17 cellular contexts compared by ENCODE assay signal in genomic region chr5:178094345-178094744, GRCh38. TPM values are rescaled to one million over a fixed set of nuclear protein-coding genes. Genes with fewer than 3 reads are reported as not detected.
DNase-seq lines count a peak whose midpoint lies in the region; ATAC-seq and TF ChIP-seq lines count a peak whose summit lies in the region.
"Had no signal": no experiment of that assay in that cellular context is flagged by ENCODE, and none has a peak within 500 bp of the region (broad histone marks: within the 10 kb centered on the region; RNA-seq: fewer than 3 reads in every experiment).

No MANE protein-coding gene starts in this region.

- no peak overlapping the region for H3K27ac ChIP-seq in BLaER1
- H3K27ac ChIP-seq: A549, C4-2B, KMS-11 had no signal

- ATAC-seq in activated naive CD8-positive, alpha-beta T cell treated with anti-CD3 and anti-CD28 coated beads, Interleukin-2, amount 50 U/mL, for 24 hours = peak; percentile 33
- ATAC-seq in HG03354 (IDR thresholded peaks at IDR 0.05; ENCODE audit: poor library complexity, severe bottlenecking, unreplicated experiment) = no peak
- ATAC-seq: A549 had no signal

- H4K20me1 ChIP-seq in BLaER1 (no peaks in the 10 kb centered on the region), Loucy (ENCODE audit: insufficient read depth, low read length, poor library complexity, severe bottlenecking) (no peaks in the 10 kb centered on the region)

- H3K9me3 ChIP-seq in BLaER1 = peaks cover 19% of the 10 kb centered on the region
- no peaks in the 10 kb centered on the region for H3K9me3 ChIP-seq in Loucy (ENCODE audit: insufficient read depth, low read depth, low read length)
- peaks cover 13% of the 10 kb centered on the region for H3K9me3 ChIP-seq in MG63

- no peak overlapping the region for H3K4me3 ChIP-seq in BLaER1
- peak overlapping the region; percentile 38 for H3K4me3 ChIP-seq in Loucy (ENCODE audit: low read length, poor library complexity, severe bottlenecking)
- H3K4me3 ChIP-seq in MG63 = no peak overlapping the region
- H3K4me3 ChIP-seq: A549 had no signal

- peak; percentile 23 for DNase-seq in activated CD4-positive, alpha-beta memory T cell treated with anti-CD3 and anti-CD28 coated beads for 36 hours
- DNase-seq in activated CD4-positive, alpha-beta memory T cell treated with anti-CD3 and anti-CD28 coated beads, Interleukin-2, amount 10 ng/mL, durations not matched to agents 7 days and 5 days = no peak
- no peak for DNase-seq in activated naive CD8-positive, alpha-beta T cell treated with anti-CD3 and anti-CD28 coated beads, Interleukin-2, amount 50 U/mL, for 24 hours
- no peak for DNase-seq in globus pallidus (ENCODE audit: low spot score)
- no peak for DNase-seq in MG63
- DNase-seq: Caco-2, DMS153, HFFc6, MM.1S, NCI-H1092 treated with DMSO at 0.1 percent for 48 hours, NCI-H524 had no signal

- peaks cover 24% of the 10 kb centered on the region for H3K4me1 ChIP-seq in BLaER1
- H3K4me1 ChIP-seq in Loucy (ENCODE audit: insufficient read depth, low read length, poor library complexity, severe bottlenecking) = peaks cover 12% of the 10 kb centered on the region
- H3K4me1 ChIP-seq: A549, Caco-2 had no signal

- H3K9me2 ChIP-seq in Loucy (replicated peaks; ENCODE audit: low read depth, low read length) = no peaks in the 10 kb centered on the region

- H3K27me3 ChIP-seq in BLaER1 (no peaks in the 10 kb centered on the region), Loucy (ENCODE audit: insufficient read depth, low read length, poor library complexity, severe bottlenecking) (no peaks in the 10 kb centered on the region), MG63 (0 out of 2 replicates have a peak, but pooled peaks cover 2% of the 10 kb centered on the region)

- no peak overlapping the region for H3K9ac ChIP-seq in BLaER1
- no peak overlapping the region for H3K9ac ChIP-seq in Loucy (ENCODE audit: low read depth, low read length, poor library complexity, severe bottlenecking)
- H3K9ac ChIP-seq: KMS-11 had no signal

- no peaks in the 10 kb centered on the region for H3K36me3 Mint-ChIP-seq in activated CD4-positive, alpha-beta memory T cell treated with anti-CD3 and anti-CD28 coated beads for 36 hours
- peaks cover 4% of the 10 kb centered on the region for H3K36me3 Mint-ChIP-seq in activated CD4-positive, alpha-beta memory T cell treated with anti-CD3 and anti-CD28 coated beads, Interleukin-2, amount 10 ng/mL, durations not matched to agents 7 days and 5 days (ENCODE audit: low read depth)
- H3K36me3 Mint-ChIP-seq in activated naive CD8-positive, alpha-beta T cell treated with anti-CD3 and anti-CD28 coated beads, Interleukin-2, amount 50 U/mL, for 24 hours (ENCODE audit: low read depth) = no peaks in the 10 kb centered on the region

- H3K36me3 ChIP-seq in BLaER1 (no peaks in the 10 kb centered on the region), Loucy (ENCODE audit: insufficient read depth, low read length) (no peaks in the 10 kb centered on the region), MG63 (no peaks in the 10 kb centered on the region)

- H3K4me1 Mint-ChIP-seq in activated CD4-positive, alpha-beta memory T cell treated with anti-CD3 and anti-CD28 coated beads for 36 hours (ENCODE audit: low read depth) = peaks cover 15% of the 10 kb centered on the region
- H3K4me1 Mint-ChIP-seq in activated CD4-positive, alpha-beta memory T cell treated with anti-CD3 and anti-CD28 coated beads, Interleukin-2, amount 10 ng/mL, durations not matched to agents 7 days and 5 days = peaks cover 8% of the 10 kb centered on the region
- H3K4me1 Mint-ChIP-seq in activated naive CD8-positive, alpha-beta T cell treated with anti-CD3 and anti-CD28 coated beads, Interleukin-2, amount 50 U/mL, for 24 hours = peaks cover 22% of the 10 kb centered on the region

- H3K4me2 ChIP-seq in BLaER1 = 0 out of 2 replicates have a peak overlapping the region, but pooled peaks have one; percentile 4
- peak overlapping the region; percentile 48 for H3K4me2 ChIP-seq in Loucy (ENCODE audit: low read depth, low read length, poor library complexity, severe bottlenecking)
- H3K4me2 ChIP-seq: A549, KMS-11 had no signal

- H3F3A ChIP-seq in Loucy (ENCODE audit: low read depth) = no peaks in the 10 kb centered on the region

- intact Hi-C loops in activated CD4-positive, alpha-beta memory T cell treated with anti-CD3 and anti-CD28 coated beads for 36 hours (cut with micrococcal nuclease) = no loop called here

- POLR2A ChIA-PET in activated CD4-positive, alpha-beta memory T cell treated with anti-CD3 and anti-CD28 coated beads for 36 hours (lab: Charles Lee) = no interaction called here
- POLR2A ChIA-PET in activated CD4-positive, alpha-beta memory T cell treated with anti-CD3 and anti-CD28 coated beads, Interleukin-2, amount 10 ng/mL, durations not matched to agents 7 days and 5 days (lab: Charles Lee) = no interaction called here

- no peaks in the 10 kb centered on the region for H3K27me3 Mint-ChIP-seq in activated CD4-positive, alpha-beta memory T cell treated with anti-CD3 and anti-CD28 coated beads for 36 hours
- peaks cover under 1% of the 10 kb centered on the region for H3K27me3 Mint-ChIP-seq in activated CD4-positive, alpha-beta memory T cell treated with anti-CD3 and anti-CD28 coated beads, Interleukin-2, amount 10 ng/mL, durations not matched to agents 7 days and 5 days
- H3K27me3 Mint-ChIP-seq in activated naive CD8-positive, alpha-beta T cell treated with anti-CD3 and anti-CD28 coated beads, Interleukin-2, amount 50 U/mL, for 24 hours = peaks cover 3% of the 10 kb centered on the region

- peaks cover 4% of the 10 kb centered on the region for H3K9me3 Mint-ChIP-seq in activated CD4-positive, alpha-beta memory T cell treated with anti-CD3 and anti-CD28 coated beads for 36 hours
- peaks cover 8% of the 10 kb centered on the region for H3K9me3 Mint-ChIP-seq in activated CD4-positive, alpha-beta memory T cell treated with anti-CD3 and anti-CD28 coated beads, Interleukin-2, amount 10 ng/mL, durations not matched to agents 7 days and 5 days
- H3K9me3 Mint-ChIP-seq in activated naive CD8-positive, alpha-beta T cell treated with anti-CD3 and anti-CD28 coated beads, Interleukin-2, amount 50 U/mL, for 24 hours = no peaks in the 10 kb centered on the region

- H2AFZ ChIP-seq in Loucy (ENCODE audit: low read length) = peak overlapping the region; percentile 60; the same call in 1 of the 2 replicates

- no peak overlapping the region for H3K27ac Mint-ChIP-seq in activated CD4-positive, alpha-beta memory T cell treated with anti-CD3 and anti-CD28 coated beads for 36 hours
- H3K27ac Mint-ChIP-seq in activated CD4-positive, alpha-beta memory T cell treated with anti-CD3 and anti-CD28 coated beads, Interleukin-2, amount 10 ng/mL, durations not matched to agents 7 days and 5 days = no peak overlapping the region
- no peak overlapping the region for H3K27ac Mint-ChIP-seq in activated naive CD8-positive, alpha-beta T cell treated with anti-CD3 and anti-CD28 coated beads, Interleukin-2, amount 50 U/mL, for 24 hours
- H3K27ac Mint-ChIP-seq: HFFc6 had no signal

- H3K79me2 ChIP-seq in Loucy (ENCODE audit: insufficient read depth, low read length) = no peaks in the 10 kb centered on the region

- no peak for TF ChIP-seq CTCF in Loucy (conservative IDR thresholded peaks at IDR 0.05; ENCODE audit: low read length)

- CTCF ChIA-PET in activated CD4-positive, alpha-beta memory T cell treated with anti-CD3 and anti-CD28 coated beads for 36 hours (lab: Charles Lee) = interaction anchor here (0.7 to 0.8 kb wide), 2 partner anchors 19 to 27 kb away, joined by 3 read pairs; no protein-coding TSS in a partner anchor
- CTCF ChIA-PET in activated CD4-positive, alpha-beta memory T cell treated with anti-CD3 and anti-CD28 coated beads, Interleukin-2, amount 10 ng/mL, durations not matched to agents 7 days and 5 days (lab: Charles Lee) = no interaction called here

- no peak overlapping the region for H3K4me3 Mint-ChIP-seq in activated CD4-positive, alpha-beta memory T cell treated with anti-CD3 and anti-CD28 coated beads for 36 hours
- no peak overlapping the region for H3K4me3 Mint-ChIP-seq in activated CD4-positive, alpha-beta memory T cell treated with anti-CD3 and anti-CD28 coated beads, Interleukin-2, amount 10 ng/mL, durations not matched to agents 7 days and 5 days
- no peak overlapping the region for H3K4me3 Mint-ChIP-seq in activated naive CD8-positive, alpha-beta T cell treated with anti-CD3 and anti-CD28 coated beads, Interleukin-2, amount 50 U/mL, for 24 hours
- H3K4me3 Mint-ChIP-seq: HFFc6 had no signal

RNA-seq across cellular contexts. Expression of gene N4BP3, which starts 19.0 kb away (rescaled TPM):
- total RNA-seq in activated CD4-positive, alpha-beta memory T cell treated with anti-CD3 and anti-CD28 coated beads for 36 hours = 1 to 10 TPM; 3.2 TPM
- 1 to 10 TPM; 4.3 to 4.4 TPM for total RNA-seq in activated CD4-positive, alpha-beta memory T cell treated with anti-CD3 and anti-CD28 coated beads, Interleukin-2, amount 10 ng/mL, durations not matched to agents 7 days and 5 days
- total RNA-seq in MG63 (2014; rRNA removed; shearing (Covaris generic); ENCODE audit: low replicate concordance) = 1.0 and 2.3 TPM in 2 replicates

RNA-seq across cellular contexts. Expression of gene RMND5B, which starts 36.5 kb away (rescaled TPM):
- total RNA-seq in activated CD4-positive, alpha-beta memory T cell treated with anti-CD3 and anti-CD28 coated beads for 36 hours = 10 to 100 TPM; 32.0 to 34.9 TPM
- total RNA-seq in activated CD4-positive, alpha-beta memory T cell treated with anti-CD3 and anti-CD28 coated beads, Interleukin-2, amount 10 ng/mL, durations not matched to agents 7 days and 5 days = 10 to 100 TPM; 17.0 to 19.3 TPM
- 39.8 and 54.2 TPM in 2 replicates for total RNA-seq in MG63 (2014; rRNA removed; shearing (Covaris generic); ENCODE audit: low replicate concordance)

RNA-seq across cellular contexts. Expression of gene NHP2, which starts 59.3 kb away (rescaled TPM):
- 100 to 1,000 TPM; 231 to 246 TPM for total RNA-seq in activated CD4-positive, alpha-beta memory T cell treated with anti-CD3 and anti-CD28 coated beads for 36 hours
- 100 to 1,000 TPM; 101 to 106 TPM for total RNA-seq in activated CD4-positive, alpha-beta memory T cell treated with anti-CD3 and anti-CD28 coated beads, Interleukin-2, amount 10 ng/mL, durations not matched to agents 7 days and 5 days
- 441 and 476 TPM in 2 replicates for total RNA-seq in MG63 (2014; rRNA removed; shearing (Covaris generic); ENCODE audit: low replicate concordance)
